35 cellular contexts compared by ENCODE assay signal in the genomic region with DNA sequence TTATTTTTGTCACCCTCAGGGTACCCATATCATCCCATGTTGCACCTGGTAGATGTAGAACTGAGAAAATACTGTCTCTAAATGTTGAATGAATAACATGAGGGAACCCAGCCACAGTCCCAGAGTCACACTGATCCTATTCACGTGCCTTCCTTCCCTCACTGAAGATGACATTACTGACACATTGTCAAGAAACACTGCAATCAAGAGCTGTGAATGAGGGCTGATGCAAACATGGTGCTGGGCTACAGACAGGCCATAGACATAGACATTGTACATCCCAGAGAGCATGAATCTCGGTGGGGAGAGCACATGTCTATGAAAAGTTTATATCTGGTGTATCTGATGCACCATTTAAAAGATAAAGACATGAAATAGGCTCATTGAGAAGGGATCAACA. TPM values are rescaled to one million over a fixed set of nuclear protein-coding genes. Genes with fewer than 3 reads are reported as not detected.
"Had no signal": no experiment of that assay in that cellular context is flagged by ENCODE, and none has a peak within 500 bp of the region (broad histone marks: within the 10 kb centered on the region; RNA-seq: fewer than 3 reads in every experiment).

No MANE protein-coding gene starts in this region.

- H3K4me3 ChIP-seq: ascending aorta, breast epithelium had no signal

- ATAC-seq: activated CD4-positive, alpha-beta T cell treated with anti-CD3 and anti-CD28 coated beads for 36 hours; activated CD4-positive, CD25-positive, alpha-beta regulatory T cell treated with anti-CD3 and anti-CD28 coated beads, Interleukin-2, amount 50 U/mL, for 24 hours; activated CD8-positive, alpha-beta memory T cell treated with anti-CD3 and anti-CD28 coated beads, Interleukin-2, amount 10 ng/mL, durations not matched to agents 7 days and 5 days; activated CD8-positive, alpha-beta T cell treated with anti-CD3 and anti-CD28 coated beads, Interleukin-2, amount 10 ng/mL, durations not matched to agents 7 days and 5 days; activated naive CD8-positive, alpha-beta T cell treated with anti-CD3 and anti-CD28 coated beads, Interleukin-2, amount 50 U/mL, for 24 hours; WTC11 had no signal

- H3K36me3 ChIP-seq: ascending aorta, brain microvascular endothelial cell, breast epithelium had no signal

- H3K27me3 ChIP-seq: ascending aorta, brain microvascular endothelial cell, breast epithelium had no signal

- H3K4me3 Mint-ChIP-seq: activated CD4-positive, alpha-beta memory T cell treated with anti-CD3 and anti-CD28 coated beads, Interleukin-2, amount 10 ng/mL, durations not matched to agents 7 days and 5 days; activated CD4-positive, alpha-beta T cell treated with anti-CD3 and anti-CD28 coated beads for 36 hours; activated CD4-positive, alpha-beta T cell treated with anti-CD3 and anti-CD28 coated beads, Interleukin-2, amount 10 ng/mL, durations not matched to agents 7 days and 5 days; activated CD8-positive, alpha-beta memory T cell treated with anti-CD3 and anti-CD28 coated beads, Interleukin-2, amount 10 ng/mL, durations not matched to agents 7 days and 5 days; activated CD8-positive, alpha-beta T cell treated with anti-CD3 and anti-CD28 coated beads, Interleukin-2, amount 10 ng/mL, durations not matched to agents 7 days and 5 days; activated naive CD4-positive, alpha-beta T cell treated with anti-CD3 and anti-CD28 coated beads, Interleukin-2, amount 10 ng/mL, durations not matched to agents 7 days and 5 days; activated naive CD4-positive, alpha-beta T cell treated with anti-CD3 and anti-CD28 coated beads, Interleukin-2, amount 50 U/mL, for 24 hours; activated naive CD8-positive, alpha-beta T cell; activated naive CD8-positive, alpha-beta T cell treated with anti-CD3 and anti-CD28 coated beads, Interleukin-2, amount 10 ng/mL, durations not matched to agents 7 days and 5 days; activated naive CD8-positive, alpha-beta T cell treated with anti-CD3 and anti-CD28 coated beads, Interleukin-2, amount 50 U/mL, for 24 hours; activated T-cell treated with anti-CD3 and anti-CD28 coated beads, Interleukin-2, amount 50 U/mL, for 24 hours; central memory CD8-positive, alpha-beta T cell; T-helper 1 cell treated with Interleukin-12 subunit alpha and Interleukin-12 subunit beta and Interleukin-4 antibody, amounts not matched to agents 30 μg/mL and 1 μg/mL, for 36 hours; T-helper 2 cell treated with Interferon-gamma antibody and Interleukin-4, amounts not matched to agents 5 μg/mL and 100 μg/mL, for 36 hours; WTC11 had no signal

- DNase-seq: activated CD4-positive, alpha-beta memory T cell treated with anti-CD3 and anti-CD28 coated beads, Interleukin-2, amount 10 ng/mL, durations not matched to agents 7 days and 5 days; activated CD4-positive, alpha-beta T cell treated with anti-CD3 and anti-CD28 coated beads for 1 hour; activated CD4-positive, alpha-beta T cell treated with anti-CD3 and anti-CD28 coated beads for 36 hours; activated CD4-positive, alpha-beta T cell treated with anti-CD3 and anti-CD28 coated beads for 48 hours; activated CD4-positive, alpha-beta T cell treated with anti-CD3 and anti-CD28 coated beads, Interleukin-2, amount 10 ng/mL, durations not matched to agents 7 days and 5 days; activated CD4-positive, alpha-beta T cell treated with anti-CD3 and anti-CD28 coated beads, Interleukin-2, amount 50 U/mL, for 48 hours; activated CD4-positive, CD25-positive, alpha-beta regulatory T cell; activated CD8-positive, alpha-beta memory T cell treated with anti-CD3 and anti-CD28 coated beads for 24 hours; activated CD8-positive, alpha-beta memory T cell treated with anti-CD3 and anti-CD28 coated beads, Interleukin-2, amount 10 ng/mL, durations not matched to agents 7 days and 5 days; activated CD8-positive, alpha-beta memory T cell treated with anti-CD3 and anti-CD28 coated beads, Interleukin-2, amount 50 U/mL, for 48 hours; activated CD8-positive, alpha-beta T cell treated with anti-CD3 and anti-CD28 coated beads, Interleukin-2, amount 10 ng/mL, durations not matched to agents 7 days and 5 days; activated effector memory CD4-positive, alpha-beta T cell treated with Interleukin-2 at 50 U/mL for 16 hours; activated gamma-delta T cell; activated naive CD4-positive, alpha-beta T cell treated with anti-CD3 and anti-CD28 coated beads, Interleukin-2, amount 10 ng/mL, durations not matched to agents 7 days and 5 days; activated naive CD4-positive, alpha-beta T cell treated with Interleukin-2 at 50 U/mL for 16 hours; activated naive CD8-positive, alpha-beta T cell treated with anti-CD3 and anti-CD28 coated beads, Interleukin-2, amount 10 ng/mL, durations not matched to agents 7 days and 5 days; activated naive CD8-positive, alpha-beta T cell treated with anti-CD3 and anti-CD28 coated beads, Interleukin-2, amount 50 U/mL, for 24 hours; activated T-cell treated with anti-CD3 and anti-CD28 coated beads, Interleukin-2, amount 50 U/mL, for 24 hours; activated T-cell treated with anti-CD3 and anti-CD28 coated beads, Interleukin-2, amount 50 U/mL, for 48 hours; amygdala; brain microvascular endothelial cell; T-helper 1 cell; T-helper 2 cell; T-helper 9 cell had no signal

- H3K27ac Mint-ChIP-seq: activated CD4-positive, alpha-beta memory T cell treated with anti-CD3 and anti-CD28 coated beads, Interleukin-2, amount 10 ng/mL, durations not matched to agents 7 days and 5 days; activated CD4-positive, alpha-beta T cell treated with anti-CD3 and anti-CD28 coated beads for 36 hours; activated CD4-positive, alpha-beta T cell treated with anti-CD3 and anti-CD28 coated beads, Interleukin-2, amount 10 ng/mL, durations not matched to agents 7 days and 5 days; activated CD8-positive, alpha-beta memory T cell treated with anti-CD3 and anti-CD28 coated beads, Interleukin-2, amount 10 ng/mL, durations not matched to agents 7 days and 5 days; activated CD8-positive, alpha-beta T cell treated with anti-CD3 and anti-CD28 coated beads, Interleukin-2, amount 10 ng/mL, durations not matched to agents 7 days and 5 days; activated naive CD4-positive, alpha-beta T cell treated with anti-CD3 and anti-CD28 coated beads, Interleukin-2, amount 10 ng/mL, durations not matched to agents 7 days and 5 days; activated naive CD4-positive, alpha-beta T cell treated with anti-CD3 and anti-CD28 coated beads, Interleukin-2, amount 50 U/mL, for 24 hours; activated naive CD8-positive, alpha-beta T cell; activated naive CD8-positive, alpha-beta T cell treated with anti-CD3 and anti-CD28 coated beads, Interleukin-2, amount 10 ng/mL, durations not matched to agents 7 days and 5 days; activated naive CD8-positive, alpha-beta T cell treated with anti-CD3 and anti-CD28 coated beads, Interleukin-2, amount 50 U/mL, for 24 hours; activated T-cell treated with anti-CD3 and anti-CD28 coated beads, Interleukin-2, amount 50 U/mL, for 24 hours; activated T-helper 2 cell treated with anti-CD3 and anti-CD28 coated beads, Interferon-gamma antibody, Interleukin-2, Interleukin-4, amounts not matched to agents 10 μg/mL and 5 μg/mL and 100 μg/mL, durations not matched to agents 14 hours and 24 hours and 36 hours; T-helper 1 cell treated with Interleukin-12 subunit alpha and Interleukin-12 subunit beta and Interleukin-4 antibody, amounts not matched to agents 30 μg/mL and 1 μg/mL, for 36 hours; T-helper 2 cell treated with Interferon-gamma antibody and Interleukin-4, amounts not matched to agents 5 μg/mL and 100 μg/mL, for 36 hours; WTC11 had no signal

- H3K36me3 Mint-ChIP-seq: activated CD8-positive, alpha-beta memory T cell treated with anti-CD3 and anti-CD28 coated beads, Interleukin-2, amount 10 ng/mL, durations not matched to agents 7 days and 5 days; activated naive CD4-positive, alpha-beta T cell treated with anti-CD3 and anti-CD28 coated beads, Interleukin-2, amount 10 ng/mL, durations not matched to agents 7 days and 5 days; activated naive CD4-positive, alpha-beta T cell treated with anti-CD3 and anti-CD28 coated beads, Interleukin-2, amount 50 U/mL, for 24 hours; activated naive CD8-positive, alpha-beta T cell; activated naive CD8-positive, alpha-beta T cell treated with anti-CD3 and anti-CD28 coated beads, Interleukin-2, amount 10 ng/mL, durations not matched to agents 7 days and 5 days; WTC11 had no signal

- H3K9me3 ChIP-seq: ascending aorta, breast epithelium had no signal

- H3K4me1 ChIP-seq: breast epithelium had no signal

- H3K9me3 Mint-ChIP-seq: activated CD4-positive, alpha-beta memory T cell treated with anti-CD3 and anti-CD28 coated beads, Interleukin-2, amount 10 ng/mL, durations not matched to agents 7 days and 5 days; activated CD4-positive, alpha-beta T cell treated with anti-CD3 and anti-CD28 coated beads, Interleukin-2, amount 10 ng/mL, durations not matched to agents 7 days and 5 days; activated naive CD4-positive, alpha-beta T cell treated with anti-CD3 and anti-CD28 coated beads, Interleukin-2, amount 10 ng/mL, durations not matched to agents 7 days and 5 days; activated naive CD4-positive, alpha-beta T cell treated with anti-CD3 and anti-CD28 coated beads, Interleukin-2, amount 50 U/mL, for 24 hours; activated naive CD8-positive, alpha-beta T cell treated with anti-CD3 and anti-CD28 coated beads, Interleukin-2, amount 10 ng/mL, durations not matched to agents 7 days and 5 days; activated naive CD8-positive, alpha-beta T cell treated with anti-CD3 and anti-CD28 coated beads, Interleukin-2, amount 50 U/mL, for 24 hours; activated T-cell treated with anti-CD3 and anti-CD28 coated beads, Interleukin-2, amount 50 U/mL, for 24 hours; activated T-helper 2 cell treated with anti-CD3 and anti-CD28 coated beads, Interferon-gamma antibody, Interleukin-2, Interleukin-4, amounts not matched to agents 10 μg/mL and 5 μg/mL and 100 μg/mL, durations not matched to agents 14 hours and 24 hours and 36 hours; central memory CD8-positive, alpha-beta T cell; T-helper 1 cell treated with Interleukin-12 subunit alpha and Interleukin-12 subunit beta and Interleukin-4 antibody, amounts not matched to agents 30 μg/mL and 1 μg/mL, for 36 hours; T-helper 2 cell treated with Interferon-gamma antibody and Interleukin-4, amounts not matched to agents 5 μg/mL and 100 μg/mL, for 36 hours; WTC11 had no signal

- H3K4me1 Mint-ChIP-seq: activated CD4-positive, alpha-beta memory T cell treated with anti-CD3 and anti-CD28 coated beads, Interleukin-2, amount 10 ng/mL, durations not matched to agents 7 days and 5 days; activated CD4-positive, alpha-beta T cell treated with anti-CD3 and anti-CD28 coated beads for 36 hours; activated CD4-positive, alpha-beta T cell treated with anti-CD3 and anti-CD28 coated beads, Interleukin-2, amount 10 ng/mL, durations not matched to agents 7 days and 5 days; activated naive CD4-positive, alpha-beta T cell treated with anti-CD3 and anti-CD28 coated beads, Interleukin-2, amount 10 ng/mL, durations not matched to agents 7 days and 5 days; activated naive CD4-positive, alpha-beta T cell treated with anti-CD3 and anti-CD28 coated beads, Interleukin-2, amount 50 U/mL, for 24 hours; activated naive CD8-positive, alpha-beta T cell treated with anti-CD3 and anti-CD28 coated beads, Interleukin-2, amount 10 ng/mL, durations not matched to agents 7 days and 5 days; activated naive CD8-positive, alpha-beta T cell treated with anti-CD3 and anti-CD28 coated beads, Interleukin-2, amount 50 U/mL, for 24 hours; central memory CD8-positive, alpha-beta T cell had no signal

- H3K27ac ChIP-seq: ascending aorta, brain microvascular endothelial cell, breast epithelium, VCaP had no signal

RNA-seq across cellular contexts. Expression of a gene that starts 9.8 kb away (rescaled TPM):
- total RNA-seq: activated CD4-positive, alpha-beta memory T cell treated with anti-CD3 and anti-CD28 coated beads, Interleukin-2, amount 10 ng/mL, durations not matched to agents 7 days and 5 days; activated CD4-positive, alpha-beta T cell treated with anti-CD3 and anti-CD28 coated beads for 36 hours; activated CD4-positive, alpha-beta T cell treated with anti-CD3 and anti-CD28 coated beads, Interleukin-2, amount 10 ng/mL, durations not matched to agents 7 days and 5 days; activated CD8-positive, alpha-beta memory T cell treated with anti-CD3 and anti-CD28 coated beads, Interleukin-2, amount 10 ng/mL, durations not matched to agents 7 days and 5 days; activated CD8-positive, alpha-beta T cell treated with anti-CD3 and anti-CD28 coated beads, Interleukin-2, amount 10 ng/mL, durations not matched to agents 7 days and 5 days; activated naive CD8-positive, alpha-beta T cell treated with anti-CD3 and anti-CD28 coated beads, Interleukin-2, amount 10 ng/mL, durations not matched to agents 7 days and 5 days; activated T-helper 2 cell treated with anti-CD3 and anti-CD28 coated beads, Interferon-gamma antibody, Interleukin-2, Interleukin-4, amounts not matched to agents 10 μg/mL and 5 μg/mL and 100 μg/mL, durations not matched to agents 14 hours and 24 hours and 36 hours had no signal

RNA-seq across cellular contexts. Expression of a gene that starts 30.4 kb away (rescaled TPM):
- total RNA-seq: activated CD4-positive, alpha-beta memory T cell treated with anti-CD3 and anti-CD28 coated beads, Interleukin-2, amount 10 ng/mL, durations not matched to agents 7 days and 5 days; activated CD4-positive, alpha-beta T cell treated with anti-CD3 and anti-CD28 coated beads for 36 hours; activated CD4-positive, alpha-beta T cell treated with anti-CD3 and anti-CD28 coated beads, Interleukin-2, amount 10 ng/mL, durations not matched to agents 7 days and 5 days; activated CD8-positive, alpha-beta memory T cell treated with anti-CD3 and anti-CD28 coated beads, Interleukin-2, amount 10 ng/mL, durations not matched to agents 7 days and 5 days; activated CD8-positive, alpha-beta T cell treated with anti-CD3 and anti-CD28 coated beads, Interleukin-2, amount 10 ng/mL, durations not matched to agents 7 days and 5 days; activated naive CD8-positive, alpha-beta T cell treated with anti-CD3 and anti-CD28 coated beads, Interleukin-2, amount 10 ng/mL, durations not matched to agents 7 days and 5 days; activated T-helper 2 cell treated with anti-CD3 and anti-CD28 coated beads, Interferon-gamma antibody, Interleukin-2, Interleukin-4, amounts not matched to agents 10 μg/mL and 5 μg/mL and 100 μg/mL, durations not matched to agents 14 hours and 24 hours and 36 hours; WTC11 had no signal
